ENCODE assay signal across 9 cellular contexts in genomic region chr3:188916934-188917391, GRCh38.
DNase-seq lines count a peak whose midpoint lies in the region; ATAC-seq and TF ChIP-seq lines count a peak whose summit lies in the region.
"Had no signal": no experiment of that assay in that cellular context is flagged by ENCODE, and none has a peak within 500 bp of the region (broad histone marks: within the 10 kb centered on the region; RNA-seq: fewer than 3 reads in every experiment).

No MANE protein-coding gene starts in this region.

- H3K36me3 Mint-ChIP-seq in CD4-positive, alpha-beta T cell (ENCODE audit: low read depth), result no peaks in the 10 kb centered on the region

- CTCF ChIA-PET in CD4-positive, alpha-beta T cell (lab: Charles Lee), result no interaction called here

- no peaks in the 10 kb centered on the region for H3K27me3 Mint-ChIP-seq in CD4-positive, alpha-beta T cell

- intact Hi-C loops in CD4-positive, alpha-beta T cell (cut with DNase I, micrococcal nuclease), result no loop called here

- peaks cover 23% of the 10 kb centered on the region for H3K4me1 Mint-ChIP-seq in CD4-positive, alpha-beta T cell (ENCODE audit: low read depth)

- H3K4me3 Mint-ChIP-seq in CD4-positive, alpha-beta T cell, result peak overlapping the region; percentile 30

- no peaks in the 10 kb centered on the region for H3K9me3 Mint-ChIP-seq in CD4-positive, alpha-beta T cell

- no peaks in the 10 kb centered on the region for H3K27me3 ChIP-seq in CD4-positive, alpha-beta T cell (ENCODE audit: control insufficient read depth, insufficient read depth, low read length)

- H3K27ac ChIP-seq in CD4-positive, alpha-beta T cell (ENCODE audit: low read depth, low read length), result no peak overlapping the region

- no peaks in the 10 kb centered on the region for H3K9me3 ChIP-seq in CD4-positive, alpha-beta T cell (ENCODE audit: control insufficient read depth, low read length)

- ATAC-seq in CD4-positive, alpha-beta T cell (ENCODE audit: poor library complexity), result peak; percentile 87
- ATAC-seq in GM21367 (IDR thresholded peaks at IDR 0.05; ENCODE audit: unreplicated experiment), result peak; percentile 54
- peak; percentile 10 for ATAC-seq in esophagus mucosa

- no peak for TF ChIP-seq CTCF in CD4-positive, alpha-beta T cell (IDR thresholded peaks at IDR 0.05)

- DNase-seq in CD4-positive, alpha-beta T cell, result no peak
- DNase-seq in NCI-H226, result peak; percentile 40
- DNase-seq in midbrain (lab: John Stamatoyannopoulos, UW), result no peak
- no peak for DNase-seq in NCI-H345 (lab: John Stamatoyannopoulos, UW)
- DNase-seq in AG20443 (ENCODE audit: low spot score), result no peak
- DNase-seq in effector CD8-positive, alpha-beta T cell (lab: John Stamatoyannopoulos, UW), result no peak
- DNase-seq: NCI-H446 had no signal

- peak overlapping the region; percentile 71 for H3K27ac Mint-ChIP-seq in CD4-positive, alpha-beta T cell

- POLR2A ChIA-PET in CD4-positive, alpha-beta T cell (lab: Charles Lee), result interaction anchor here (0.8 to 1.3 kb wide), 7 partner anchors 10 to 1177 kb away, joined by 3 to 6 read pairs (median 4); partner anchors contain the start of gene BCL6

Comparison
In these comparisons a context has a peak if more than half of its experiments do, and no peak if none do; other contexts are left out.
1. ATAC-seq: peak in every context shown above with its lines; median percentile 87 in CD4-positive, alpha-beta T cell; 54 in GM21367; 10 in esophagus mucosa.